30 cellular contexts compared by ENCODE assay signal in genomic region chr11:89016214-89016613, GRCh38. TPM values are rescaled to one million over a fixed set of nuclear protein-coding genes. Genes with fewer than 3 reads are reported as not detected.
"Had no signal": no experiment of that assay in that cellular context is flagged by ENCODE, and none has a peak within 500 bp of the region (broad histone marks: within the 10 kb centered on the region; RNA-seq: fewer than 3 reads in every experiment).

No MANE protein-coding gene starts in this region.

- H3K27me3 ChIP-seq: adrenal gland, body of pancreas, colonic mucosa had no signal

- DNase-seq: activated CD4-positive, alpha-beta memory T cell treated with anti-CD3 and anti-CD28 coated beads for 36 hours; activated CD4-positive, alpha-beta T cell treated with anti-CD3 and anti-CD28 coated beads for 36 hours; activated CD4-positive, alpha-beta T cell treated with anti-CD3 and anti-CD28 coated beads, Interleukin-2, amount 10 ng/mL, durations not matched to agents 24 days and 14 days; activated CD4-positive, CD25-positive, alpha-beta regulatory T cell; activated CD4-positive, CD25-positive, alpha-beta regulatory T cell treated with anti-CD3 and anti-CD28 coated beads, Interleukin-2, amount 50 U/mL, for 72 hours; activated CD8-positive, alpha-beta memory T cell treated with anti-CD3 and anti-CD28 coated beads, Interleukin-2, amount 10 ng/mL, durations not matched to agents 7 days and 5 days; activated CD8-positive, alpha-beta memory T cell treated with anti-CD3 and anti-CD28 coated beads, Interleukin-2, amount 50 U/mL, for 4 hours; activated CD8-positive, alpha-beta T cell treated with anti-CD3 and anti-CD28 coated beads, Interleukin-2, amount 10 ng/mL, durations not matched to agents 7 days and 5 days; activated effector memory CD4-positive, alpha-beta T cell treated with anti-CD3 and anti-CD28 coated beads, Interleukin-2, amount 50 U/mL, for 16 hours; activated naive CD4-positive, alpha-beta T cell treated with anti-CD3 and anti-CD28 coated beads for 36 hours; activated naive CD8-positive, alpha-beta T cell treated with anti-CD3 and anti-CD28 coated beads for 36 hours; activated naive CD8-positive, alpha-beta T cell treated with anti-CD3 and anti-CD28 coated beads, Interleukin-2, amount 50 U/mL, for 24 hours; activated T-cell treated with anti-CD3 and anti-CD28 coated beads, Interleukin-2, amount 50 U/mL, for 1 hour; activated T-cell treated with anti-CD3 and anti-CD28 coated beads, Interleukin-2, amount 50 U/mL, for 48 hours; adrenal gland; amygdala; aorta; caudate nucleus; colonic mucosa; effector memory CD4-positive, alpha-beta T cell; endodermal cell; foreskin fibroblast; head of caudate nucleus; T-helper 2 cell had no signal

- H3K4me1 ChIP-seq: adrenal gland, colonic mucosa had no signal

- H3K36me3 ChIP-seq: adrenal gland, colonic mucosa had no signal

- H3K9me3 ChIP-seq: adrenal gland, body of pancreas, colonic mucosa had no signal

- H3K27ac ChIP-seq: adrenal gland, body of pancreas, colonic mucosa had no signal

- H3K4me3 ChIP-seq: adrenal gland, body of pancreas, colonic mucosa had no signal

RNA-seq across cellular contexts. Expression of gene GRM5, which starts 49.6 kb away (rescaled TPM):
- total RNA-seq: activated CD4-positive, alpha-beta T cell treated with anti-CD3 and anti-CD28 coated beads for 36 hours; activated CD4-positive, alpha-beta T cell treated with anti-CD3 and anti-CD28 coated beads, Interleukin-2, amount 10 ng/mL, durations not matched to agents 24 days and 14 days; activated CD8-positive, alpha-beta memory T cell treated with anti-CD3 and anti-CD28 coated beads for 36 hours; activated CD8-positive, alpha-beta memory T cell treated with anti-CD3 and anti-CD28 coated beads, Interleukin-2, amount 10 ng/mL, durations not matched to agents 7 days and 5 days; activated CD8-positive, alpha-beta T cell treated with anti-CD3 and anti-CD28 coated beads, Interleukin-2, amount 10 ng/mL, durations not matched to agents 7 days and 5 days; activated naive CD4-positive, alpha-beta T cell treated with anti-CD3 and anti-CD28 coated beads for 36 hours; activated naive CD8-positive, alpha-beta T cell treated with anti-CD3 and anti-CD28 coated beads for 36 hours; activated T-helper 1 cell treated with anti-CD3 and anti-CD28 coated beads, Interleukin-12 subunit alpha, Interleukin-12 subunit beta, Interleukin-2, Interleukin-4 antibody, amounts not matched to agents 30 ng/mL and 10 ng/mL and 1 ng/mL, durations not matched to agents 14 hours and 24 hours and 36 hours; activated T-helper 2 cell treated with anti-CD3 and anti-CD28 coated beads, Interferon-gamma antibody, Interleukin-2, Interleukin-4, amounts not matched to agents 10 μg/mL and 5 μg/mL and 100 μg/mL, durations not matched to agents 14 hours and 24 hours and 36 hours; colonic mucosa; esophagus mucosa; T-helper 1 cell treated with Interleukin-12 subunit alpha and Interleukin-12 subunit beta and Interleukin-4 antibody, amounts not matched to agents 30 ng/mL and 1 ng/mL, for 36 hours had no signal
